ENCODE assay signal across 10 cellular contexts in the genomic region with DNA sequence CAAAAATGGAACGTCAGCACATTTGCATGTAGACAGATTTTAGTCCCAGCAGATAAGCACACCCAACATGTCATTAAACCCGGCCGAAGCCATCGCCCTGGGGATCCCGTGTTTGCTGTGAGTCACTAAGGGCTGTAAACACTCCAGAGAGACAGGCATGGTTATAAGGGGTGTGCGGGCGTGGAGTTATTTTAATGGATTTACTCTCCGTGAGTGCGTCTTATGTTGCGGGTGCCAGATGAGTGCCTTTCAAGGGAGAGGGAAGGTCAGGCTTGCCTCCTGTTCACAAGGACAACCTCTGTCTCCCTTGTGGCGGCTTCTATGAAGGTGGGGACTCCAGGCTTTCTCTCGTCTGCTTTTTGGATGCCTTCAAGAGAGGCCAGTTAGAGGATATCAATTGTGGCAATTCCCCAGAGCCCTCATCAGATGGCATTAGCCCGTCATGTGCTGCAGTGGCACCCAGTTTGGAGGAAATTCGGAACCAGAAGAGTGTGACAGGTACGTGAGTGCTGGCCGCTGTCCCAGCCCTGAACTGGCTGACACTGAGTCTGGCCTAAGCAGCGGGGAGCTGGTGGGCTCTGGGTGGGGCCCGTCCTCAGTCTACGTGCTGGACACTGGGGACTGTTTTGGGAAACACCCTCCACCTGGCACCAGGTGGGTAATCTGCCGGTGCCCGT.
DNase-seq lines count a peak whose midpoint lies in the region; ATAC-seq lines count a peak whose summit lies in the region.
"Had no signal": no experiment of that assay in that cellular context is flagged by ENCODE, and none has a peak within 500 bp of the region (broad histone marks: within the 10 kb centered on the region; RNA-seq: fewer than 3 reads in every experiment).

No MANE protein-coding gene starts in this region.

- POLR2A ChIA-PET in CD8-positive, alpha-beta memory T cell (lab: Charles Lee), result no interaction called here

- ATAC-seq in esophagus mucosa (peak; percentile 71), GM21825 (IDR thresholded peaks at IDR 0.05; ENCODE audit: unreplicated experiment) (no peak)
- ATAC-seq in stimulated activated naive CD8-positive, alpha-beta T cell treated with anti-CD3 and anti-CD28 coated beads, Interleukin-15, amount 100 ng/mL, for 72 hours, result no peak

- H3K27ac ChIP-seq in CD8-positive, alpha-beta memory T cell (ENCODE audit: low read depth, low read length), result peak overlapping the region; percentile 20

- CTCF ChIA-PET in CD8-positive, alpha-beta memory T cell (lab: Charles Lee), result no interaction called here

- H3K27me3 ChIP-seq in CD8-positive, alpha-beta memory T cell (ENCODE audit: insufficient read depth, low read length, poor library complexity, severe bottlenecking), result peaks cover 6% of the 10 kb centered on the region

- H3K27ac Mint-ChIP-seq in CD8-positive, alpha-beta memory T cell, result no peak overlapping the region
- H3K27ac Mint-ChIP-seq in stimulated activated naive CD8-positive, alpha-beta T cell treated with anti-CD3 and anti-CD28 coated beads, Interleukin-15, amount 100 ng/mL, for 72 hours, result no peak overlapping the region
- H3K27ac Mint-ChIP-seq: activated CD4-positive, alpha-beta memory T cell treated with anti-CD3 and anti-CD28 coated beads, Interleukin-2, amount 10 ng/mL, durations not matched to agents 7 days and 5 days had no signal

- H3K9me3 ChIP-seq in CD8-positive, alpha-beta memory T cell (ENCODE audit: low read length), result no peaks in the 10 kb centered on the region

- no peaks in the 10 kb centered on the region for H3K9me3 Mint-ChIP-seq in CD8-positive, alpha-beta memory T cell
- H3K9me3 Mint-ChIP-seq in stimulated activated naive CD8-positive, alpha-beta T cell treated with anti-CD3 and anti-CD28 coated beads, Interleukin-15, amount 100 ng/mL, for 72 hours, result no peaks in the 10 kb centered on the region
- H3K9me3 Mint-ChIP-seq: activated CD4-positive, alpha-beta memory T cell treated with anti-CD3 and anti-CD28 coated beads, Interleukin-2, amount 10 ng/mL, durations not matched to agents 7 days and 5 days had no signal

- peaks cover 28 to 38% of the 10 kb centered on the region in 2 donors for H3K27me3 Mint-ChIP-seq in CD8-positive, alpha-beta memory T cell
- H3K27me3 Mint-ChIP-seq in stimulated activated naive CD8-positive, alpha-beta T cell treated with anti-CD3 and anti-CD28 coated beads, Interleukin-15, amount 100 ng/mL, for 72 hours, result peaks cover 36% of the 10 kb centered on the region

- H3K4me3 Mint-ChIP-seq in CD8-positive, alpha-beta memory T cell, result no peak overlapping the region
- H3K4me3 Mint-ChIP-seq in stimulated activated naive CD8-positive, alpha-beta T cell treated with anti-CD3 and anti-CD28 coated beads, Interleukin-15, amount 100 ng/mL, for 72 hours, result no peak overlapping the region
- H3K4me3 Mint-ChIP-seq: activated CD4-positive, alpha-beta memory T cell treated with anti-CD3 and anti-CD28 coated beads, Interleukin-2, amount 10 ng/mL, durations not matched to agents 7 days and 5 days had no signal

- peaks cover 7 to 11% (median 9%) of the 10 kb centered on the region in 3 donors for H3K4me1 Mint-ChIP-seq in CD8-positive, alpha-beta memory T cell
- H3K4me1 Mint-ChIP-seq in stimulated activated naive CD8-positive, alpha-beta T cell treated with anti-CD3 and anti-CD28 coated beads, Interleukin-15, amount 100 ng/mL, for 72 hours, result peaks cover 11% of the 10 kb centered on the region
- H3K4me1 Mint-ChIP-seq: activated CD4-positive, alpha-beta memory T cell treated with anti-CD3 and anti-CD28 coated beads, Interleukin-2, amount 10 ng/mL, durations not matched to agents 7 days and 5 days had no signal

- no peaks in the 10 kb centered on the region for H3K4me1 ChIP-seq in CD8-positive, alpha-beta memory T cell (ENCODE audit: insufficient read depth, low read length)

- H3K36me3 Mint-ChIP-seq in CD8-positive, alpha-beta memory T cell, result no peaks in the 10 kb centered on the region

- DNase-seq in CD8-positive, alpha-beta memory T cell, result no peak
- DNase-seq in NCI-H1105 treated with DMSO at 0.1 percent for 48 hours (lab: John Stamatoyannopoulos, UW) (peak; percentile 76), myocyte (ENCODE audit: low read depth) (peak; percentile 89), glomerular visceral epithelial cell (ENCODE audit: extremely low spot score) (no peak)
- DNase-seq in stimulated activated naive CD8-positive, alpha-beta T cell treated with anti-CD3 and anti-CD28 coated beads, Interleukin-15, amount 100 ng/mL, for 72 hours, result no peak
- no peak for DNase-seq in activated naive CD4-positive, alpha-beta T cell treated with anti-CD3 and anti-CD28 coated beads, Interleukin-2, amount 50 U/mL, for 16 hours
- DNase-seq: activated CD4-positive, alpha-beta memory T cell treated with anti-CD3 and anti-CD28 coated beads, Interleukin-2, amount 10 ng/mL, durations not matched to agents 7 days and 5 days; NCI-H82 had no signal

- no peaks in the 10 kb centered on the region for H3K36me3 ChIP-seq in CD8-positive, alpha-beta memory T cell (ENCODE audit: insufficient read depth, low read length)

- H3K4me3 ChIP-seq in CD8-positive, alpha-beta memory T cell (ENCODE audit: low read length), result no peak overlapping the region

Comparison
In these comparisons a context has a peak if more than half of its experiments do, and no peak if none do; other contexts are left out.
1. DNase-seq: peak in NCI-H1105 treated with DMSO at 0.1 percent for 48 hours (single experiment) and myocyte (single experiment); none in CD8-positive, alpha-beta memory T cell (0 of 5), stimulated activated naive CD8-positive, alpha-beta T cell treated with anti-CD3 and anti-CD28 coated beads, Interleukin-15, amount 100 ng/mL, for 72 hours (0 of 2), glomerular visceral epithelial cell (single experiment) and activated naive CD4-positive, alpha-beta T cell treated with anti-CD3 and anti-CD28 coated beads, Interleukin-2, amount 50 U/mL, for 16 hours (single experiment).